ENCODE assay signal across 9 cellular contexts in genomic region chr6:99588618-99589289, GRCh38. TPM values are rescaled to one million over a fixed set of nuclear protein-coding genes. Genes with fewer than 3 reads are reported as not detected.
DNase-seq lines count a peak whose midpoint lies in the region; ATAC-seq and TF ChIP-seq lines count a peak whose summit lies in the region.
"Had no signal": no experiment of that assay in that cellular context is flagged by ENCODE, and none has a peak within 500 bp of the region (broad histone marks: within the 10 kb centered on the region; RNA-seq: fewer than 3 reads in every experiment).

No MANE protein-coding gene starts in this region.

- peaks cover 17% of the 10 kb centered on the region; the same call in 1 of the 2 replicates for H3F3A ChIP-seq in GM23338 (replicated peaks; ENCODE audit: low read depth)

- peak overlapping the region; percentile 78 for H3K4me3 Mint-ChIP-seq in GM23338
- peak overlapping the region; percentile 89 for H3K4me3 Mint-ChIP-seq in activated naive CD8-positive, alpha-beta T cell

- H3K4me1 ChIP-seq in GM23338 (ENCODE audit: insufficient read depth) (peaks cover 19% of the 10 kb centered on the region), left ventricle myocardium inferior (peaks cover 28% of the 10 kb centered on the region)

- no peaks in the 10 kb centered on the region for H3K9me3 ChIP-seq in left ventricle myocardium inferior (replicated peaks)
- H3K9me3 ChIP-seq: neutrophil had no signal

- no peaks in the 10 kb centered on the region for H3K9me2 ChIP-seq in GM23338 (ENCODE audit: insufficient read depth)

- H3K27me3 ChIP-seq in GM23338 (ENCODE audit: insufficient read depth) (peaks cover 94% of the 10 kb centered on the region), left ventricle myocardium inferior (ENCODE audit: low read depth) (peaks cover 94% of the 10 kb centered on the region)

- H3K4me3 ChIP-seq in GM23338 (peak overlapping the region; percentile 74), left ventricle myocardium inferior (peak overlapping the region; percentile 67)

- peaks cover 21% of the 10 kb centered on the region for H3K4me1 Mint-ChIP-seq in GM23338
- peaks cover 30% of the 10 kb centered on the region for H3K4me1 Mint-ChIP-seq in activated naive CD8-positive, alpha-beta T cell (ENCODE audit: low read depth)

- H3K36me3 Mint-ChIP-seq in GM23338 (ENCODE audit: low read depth): no peaks in the 10 kb centered on the region
- no peaks in the 10 kb centered on the region for H3K36me3 Mint-ChIP-seq in activated naive CD8-positive, alpha-beta T cell

- peaks cover 90% of the 10 kb centered on the region for H3K27me3 Mint-ChIP-seq in GM23338 (ENCODE audit: insufficient read depth, low read depth, poor library complexity)
- peaks cover 42% of the 10 kb centered on the region for H3K27me3 Mint-ChIP-seq in activated naive CD8-positive, alpha-beta T cell

- H3K27ac Mint-ChIP-seq in GM23338: no peak overlapping the region
- H3K27ac Mint-ChIP-seq in activated naive CD8-positive, alpha-beta T cell: no peak overlapping the region

- H3K9me3 Mint-ChIP-seq in GM23338: peaks cover 3% of the 10 kb centered on the region; the same call in 1 of the 3 replicates
- H3K9me3 Mint-ChIP-seq in activated naive CD8-positive, alpha-beta T cell (ENCODE audit: low read depth): no peaks in the 10 kb centered on the region

- H3K4me2 ChIP-seq in GM23338: peak overlapping the region; percentile 92

- intact Hi-C loops in left ventricle myocardium inferior (cut with micrococcal nuclease): no loop called here

- no peak overlapping the region for H3K27ac ChIP-seq in GM23338 (ENCODE audit: low read depth)
- H3K27ac ChIP-seq in left ventricle myocardium inferior (replicated peaks): no peak overlapping the region
- H3K27ac ChIP-seq: neutrophil had no signal

- peaks cover 19% of the 10 kb centered on the region for H4K20me1 ChIP-seq in GM23338 (replicated peaks; ENCODE audit: insufficient read depth)

- DNase-seq in GF-D8 (lab: John Stamatoyannopoulos, UW) (peak; percentile 65), GM23338 (ENCODE audit: low spot score) (peak; percentile 93), LHCN-M2 (ENCODE audit: low read depth) (peak; percentile 51), SHP77 treated with DMSO at 0.1 percent for 48 hours (lab: John Stamatoyannopoulos, UW) (peak; percentile 55), left ventricle myocardium inferior (peak; percentile 50), putamen (ENCODE audit: low spot score) (peak; percentile 23), foreskin melanocyte (no peak)

- TF ChIP-seq CTCF in GM23338 (conservative IDR thresholded peaks at IDR 0.05; ENCODE audit: low read depth in 2 of 2): peak; percentile 51 to 87
- TF ChIP-seq CTCF in left ventricle myocardium inferior (IDR thresholded peaks at IDR 0.05; ENCODE audit: borderline replicate concordance): peak; percentile 60

- ATAC-seq in GM23338: peak; percentile 86

- no peaks in the 10 kb centered on the region for H3K36me3 ChIP-seq in GM23338 (ENCODE audit: insufficient read depth)
- H3K36me3 ChIP-seq in left ventricle myocardium inferior: no peaks in the 10 kb centered on the region
- H3K36me3 ChIP-seq: neutrophil had no signal

- no peaks in the 10 kb centered on the region for H3K79me2 ChIP-seq in GM23338 (replicated peaks; ENCODE audit: insufficient read depth)

- H2AFZ ChIP-seq in GM23338: peak overlapping the region; percentile 95

TF ChIP-seq in GM23338, 12 proteins besides CTCF, POLR2A, EP300 and RAD21:
- peak; percentile 85 for TF ChIP-seq EZH2 (IDR thresholded peaks at IDR 0.05; ENCODE audit: low read depth, unreplicated experiment)
- TF ChIP-seq EZH2phosphoT487 (IDR thresholded peaks at IDR 0.05; ENCODE audit: unreplicated experiment): peak; percentile 84
- TF ChIP-seq REST (IDR thresholded peaks at IDR 0.05; ENCODE audit: unreplicated experiment): no peak

RNA-seq across cellular contexts. Expression of gene PRDM13, which starts 17.9 kb away (rescaled TPM):
- 0.10 and 0.27 TPM in 2 replicates for total RNA-seq in GM23338 (2014; rRNA removed; shearing (Covaris generic))
- polyA plus RNA-seq in GM23338 (2016; fragmentation: Nextera tagmentation; extraction: Ambion mirVana): 0.08 TPM in 1 of 2 replicates, not detected in the other
- total RNA-seq in LHCN-M2 (2014; rRNA removed) (under 0.01 TPM in 1 of 2 replicates, not detected in the other), left ventricle myocardium inferior (not detected)
- polyA plus RNA-seq in LHCN-M2 (2012): not detected

RNA-seq across cellular contexts. Expression of gene CCNC, which starts 20.3 kb away (rescaled TPM):
- 143 and 175 TPM in 2 replicates for total RNA-seq in GM23338 (2014; rRNA removed; shearing (Covaris generic))
- 96.7 and 108 TPM in 2 replicates for polyA plus RNA-seq in GM23338 (2016; fragmentation: Nextera tagmentation; extraction: Ambion mirVana)
- total RNA-seq in LHCN-M2 (2014; rRNA removed) (67.9 and 71.2 TPM in 2 replicates), left ventricle myocardium inferior (15.1 TPM)
- 20.7 TPM for polyA plus RNA-seq in LHCN-M2 (2012)
